16 cellular contexts compared by ENCODE assay signal in the genomic region with DNA sequence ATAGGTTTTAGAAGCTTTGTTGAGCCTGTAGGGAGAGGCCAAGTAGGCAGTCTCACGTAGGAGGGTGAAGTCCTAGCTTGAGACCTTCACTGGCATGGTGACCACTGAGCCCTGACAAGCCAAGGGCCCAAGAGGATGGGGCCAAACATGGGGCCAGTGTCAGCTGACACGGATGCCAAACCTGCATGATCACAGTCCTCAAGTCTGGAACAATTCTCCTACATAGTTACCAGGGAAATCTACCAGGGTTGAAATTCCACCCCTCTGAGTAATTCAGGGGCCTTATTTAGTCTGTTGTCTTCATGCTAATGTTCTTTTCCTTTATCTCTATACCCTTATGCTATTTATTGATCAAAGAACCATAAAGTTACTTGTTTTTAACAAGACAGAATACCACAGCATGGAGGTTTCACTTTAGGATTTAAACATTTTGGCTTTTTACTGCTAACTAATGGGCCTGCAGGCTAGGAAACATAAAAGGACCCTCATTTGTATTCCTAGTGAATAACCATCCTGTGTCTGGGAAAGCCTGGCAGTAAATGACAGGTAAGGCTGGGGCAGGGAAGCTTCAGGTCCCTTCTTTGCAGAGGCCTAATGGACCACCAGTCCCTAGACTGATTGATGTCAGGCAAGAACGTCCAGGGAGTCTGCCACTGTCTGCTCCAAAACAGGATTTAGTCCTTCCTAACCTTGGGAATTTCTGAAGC.
A peak's percentile ranks its signal among the peaks of the same experiment; 100 is the strongest.
DNase-seq lines count a peak whose midpoint lies in the region; ATAC-seq and TF ChIP-seq lines count a peak whose summit lies in the region.
"Had no signal": no experiment of that assay in that cellular context is flagged by ENCODE, and none has a peak within 500 bp of the region (broad histone marks: within the 10 kb centered on the region; RNA-seq: fewer than 3 reads in every experiment).

No MANE protein-coding gene starts in this region.

- peaks cover 60% of the 10 kb centered on the region for H3K4me1 Mint-ChIP-seq in neural crest cell

- H3K9me3 Mint-ChIP-seq in neural crest cell = no peaks in the 10 kb centered on the region
- H3K9me3 Mint-ChIP-seq: T-helper 2 cell treated with Interferon-gamma antibody and Interleukin-4, amounts not matched to agents 5 μg/mL and 100 μg/mL, for 36 hours had no signal

- H3K27me3 Mint-ChIP-seq in neural crest cell (ENCODE audit: low read depth) = no peaks in the 10 kb centered on the region

- H3K4me3 Mint-ChIP-seq in neural crest cell = no peak overlapping the region
- H3K4me3 Mint-ChIP-seq: T-helper 2 cell treated with Interferon-gamma antibody and Interleukin-4, amounts not matched to agents 5 μg/mL and 100 μg/mL, for 36 hours had no signal

- DNase-seq in AG08395 (ENCODE audit: low spot score) = peak; percentile 19
- DNase-seq in LHCN-M2 (ENCODE audit: low read depth) = peak; percentile 57
- DNase-seq in dermis blood vessel endothelial cell = peak; percentile 16
- no peak for DNase-seq in neural crest cell (ENCODE audit: low read depth, low spot score)
- DNase-seq in caudate nucleus (lab: John Stamatoyannopoulos, UW) = no peak
- no peak for DNase-seq in NOMO-1 (lab: John Stamatoyannopoulos, UW; ENCODE audit: unreplicated experiment in 2 of 2)
- DNase-seq in activated gamma-delta T cell treated with Interleukin-2 at 50 U/mL for 16 hours = no peak
- DNase-seq: activated gamma-delta T cell; NCI-H2171; posterior cingulate gyrus; stimulated activated naive CD4-positive, alpha-beta T cell treated with Interleukin-2 at 50 U/mL for 16 hours; uterus had no signal

- H3K36me3 Mint-ChIP-seq in neural crest cell (ENCODE audit: low read depth) = no peaks in the 10 kb centered on the region

- no peak for ATAC-seq in GM19324 (IDR thresholded peaks at IDR 0.05; ENCODE audit: low FRiP score, unreplicated experiment)
- ATAC-seq: activated CD4-positive, CD25-positive, alpha-beta regulatory T cell treated with anti-CD3 and anti-CD28 coated beads, Interleukin-2, amount 50 U/mL, for 24 hours; esophagus mucosa had no signal

- TF ChIP-seq CTCF in neural crest cell (conservative IDR thresholded peaks at IDR 0.05) = no peak

- H3K27ac Mint-ChIP-seq in neural crest cell (ENCODE audit: unreplicated experiment) = peak overlapping the region; percentile 48
- H3K27ac Mint-ChIP-seq: T-helper 2 cell treated with Interferon-gamma antibody and Interleukin-4, amounts not matched to agents 5 μg/mL and 100 μg/mL, for 36 hours had no signal

- no peak overlapping the region for H3K27ac ChIP-seq in caudate nucleus (ENCODE audit: low read depth, low read length)
- H3K27ac ChIP-seq: uterus had no signal

Comparison
In these comparisons a context has a peak if more than half of its experiments do, and no peak if none do; other contexts are left out.
1. DNase-seq: peak in AG08395 (single experiment), LHCN-M2 (single experiment) and dermis blood vessel endothelial cell (single experiment); none in neural crest cell (single experiment), caudate nucleus (0 of 61), NOMO-1 (0 of 2) and activated gamma-delta T cell treated with Interleukin-2 at 50 U/mL for 16 hours (single experiment).